In genomic region chr11:62879554-62879953, GRCh38 we compare ENCODE assay signal across 1 cellular context.
TF ChIP-seq lines count a peak whose summit lies in the region.

No MANE protein-coding gene starts in this region.

TF ChIP-seq in HCT116, 20 proteins besides CTCF, POLR2A, EP300 and RAD21 (continued from another document):
- no peak for TF ChIP-seq SRF (IDR thresholded peaks at IDR 0.05; ENCODE audit: low read depth)
- no peak for TF ChIP-seq EZH2phosphoT487 (IDR thresholded peaks at IDR 0.05; ENCODE audit: borderline replicate concordance)
- TF ChIP-seq ZNF274 (IDR thresholded peaks at IDR 0.05; ENCODE audit: low read depth, low read length): no peak
- no peak for TF ChIP-seq REST (IDR thresholded peaks at IDR 0.05; ENCODE audit: low read depth)
